ENCODE assay signal across 8 cellular contexts in the genomic region with DNA sequence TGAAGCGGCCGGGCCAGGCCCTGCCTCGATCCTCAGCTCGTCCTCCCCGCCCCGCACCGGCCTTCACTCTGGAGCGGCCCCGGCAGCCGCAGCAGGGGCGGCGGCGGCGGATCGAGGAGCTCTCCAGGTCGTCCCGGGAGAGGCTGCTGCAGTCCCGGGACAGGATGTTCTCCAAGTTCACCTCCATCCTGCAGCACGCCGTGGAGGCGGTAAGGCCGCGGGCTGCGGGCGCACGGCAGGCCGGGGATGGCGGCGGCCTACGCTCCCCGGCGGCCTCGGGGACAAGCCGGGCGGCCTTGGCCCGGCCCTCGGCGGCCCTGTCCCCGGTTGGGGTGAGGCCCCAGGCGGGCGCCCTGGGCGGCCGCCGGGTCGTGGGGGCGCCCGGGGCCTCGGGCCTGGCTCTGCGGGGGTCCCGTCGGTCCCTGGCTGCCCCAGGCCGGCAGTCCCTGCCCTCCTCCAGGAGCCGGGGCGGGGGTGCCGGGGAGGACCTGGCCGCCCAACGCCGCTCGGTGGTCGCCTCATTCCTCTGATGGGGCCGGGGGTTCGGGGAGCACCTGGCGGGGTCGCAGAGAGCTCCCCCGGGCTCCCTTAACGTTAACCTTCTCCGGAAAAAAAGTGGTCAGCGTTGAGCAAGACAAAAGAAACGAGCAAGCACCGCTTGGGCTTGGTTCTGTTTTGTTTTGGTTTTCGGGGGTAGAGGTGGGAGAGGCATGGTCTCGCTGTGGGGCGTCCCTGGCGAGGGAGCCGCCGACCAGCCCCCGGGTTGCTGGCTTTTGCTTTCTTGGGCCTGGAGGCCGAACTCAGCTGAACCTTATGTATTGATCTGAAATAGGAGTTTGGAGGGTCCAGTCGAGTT. TPM values are rescaled to one million over a fixed set of nuclear protein-coding genes. Genes with fewer than 3 reads are reported as not detected.
DNase-seq lines count a peak whose midpoint lies in the region; ATAC-seq and TF ChIP-seq lines count a peak whose summit lies in the region.

No MANE protein-coding gene starts in this region.

- H3K9me3 ChIP-seq in Peyer's patch (no peaks in the 10 kb centered on the region), prostate gland (no peaks in the 10 kb centered on the region)

- H3K36me3 ChIP-seq in Peyer's patch, result no peaks in the 10 kb centered on the region
- no peaks in the 10 kb centered on the region for H3K36me3 ChIP-seq in prostate gland

- H3K27me3 ChIP-seq in Peyer's patch, result no peaks in the 10 kb centered on the region
- H3K27me3 ChIP-seq in prostate gland (replicated peaks; ENCODE audit: insufficient read depth), result no peaks in the 10 kb centered on the region

- peak overlapping the region; percentile 91 to 99 (median 96) for H3K27ac ChIP-seq in Peyer's patch
- H3K27ac ChIP-seq in adipose tissue (ENCODE audit: low read depth, low read length), result peak overlapping the region; percentile 70
- H3K27ac ChIP-seq in prostate gland, result peak overlapping the region; percentile 96 to 97

- intact Hi-C loops in left cardiac atrium (cut with DNase I) (no loop called here), prostate gland (cut with DNase I) (loop anchor here (5.0 kb wide), 1 partner anchor 115 kb away; a partner anchor contains a TSS)

- H3K4me1 ChIP-seq in Peyer's patch, result peaks cover 0 to 23% (median 3%) of the 10 kb centered on the region in 4 donors
- no peaks in the 10 kb centered on the region for H3K4me1 ChIP-seq in prostate gland (replicated peaks)

- no peak for TF ChIP-seq POLR2A in Peyer's patch (IDR thresholded peaks at IDR 0.05)
- TF ChIP-seq POLR2A in prostate gland (IDR thresholded peaks at IDR 0.05), result no peak

- 0 to 1% (median 0%) methylated on average over 38 to 79 of the region's 79 CpGs for WGBS in adipose tissue, 3 donors
- 1% methylated on average over 23 of the region's 79 CpGs for WGBS in prostate gland

- ATAC-seq in GM18520 (IDR thresholded peaks at IDR 0.05; ENCODE audit: unreplicated experiment), result peak; percentile 26
- peak; percentile 49 for ATAC-seq in HG03045 (IDR thresholded peaks at IDR 0.05; ENCODE audit: unreplicated experiment)
- peak; percentile 74 to 75 for ATAC-seq in left cardiac atrium

- DNase-seq in AG08395 (ENCODE audit: low spot score) (peak; percentile 21), Peyer's patch (peak; percentile 36 to 66 (median 56)), left cardiac atrium (peak; percentile 29), prostate gland (ENCODE audit: low spot score) (peak; percentile 24), NCI-H2107 (lab: John Stamatoyannopoulos, UW) (no peak)

- H3K4me3 ChIP-seq in Peyer's patch, result peak overlapping the region; percentile 87 to 99 (median 94)
- H3K4me3 ChIP-seq in prostate gland, result peak overlapping the region; percentile 84 to 95

- no peak for TF ChIP-seq CTCF in Peyer's patch (IDR thresholded peaks at IDR 0.05)
- TF ChIP-seq CTCF in prostate gland (IDR thresholded peaks at IDR 0.05), result no peak

RNA-seq across cellular contexts. Expression of a gene that starts 0.6 kb away (rescaled TPM):
- 10 to 100 TPM; 21.9 to 30.2 (median 26.8) TPM for total RNA-seq in Peyer's patch
- 1 to 10 TPM; 3.2 to 8.8 (median 8.7) TPM for polyA plus RNA-seq in adipose tissue
- total RNA-seq in left cardiac atrium, result 10 to 100 TPM; 19.2 to 25.2 TPM
- 10 to 100 TPM; 22.1 to 41.0 TPM for total RNA-seq in prostate gland
